Comparison of ENCODE assay signal across 13 cellular contexts in the genomic region with DNA sequence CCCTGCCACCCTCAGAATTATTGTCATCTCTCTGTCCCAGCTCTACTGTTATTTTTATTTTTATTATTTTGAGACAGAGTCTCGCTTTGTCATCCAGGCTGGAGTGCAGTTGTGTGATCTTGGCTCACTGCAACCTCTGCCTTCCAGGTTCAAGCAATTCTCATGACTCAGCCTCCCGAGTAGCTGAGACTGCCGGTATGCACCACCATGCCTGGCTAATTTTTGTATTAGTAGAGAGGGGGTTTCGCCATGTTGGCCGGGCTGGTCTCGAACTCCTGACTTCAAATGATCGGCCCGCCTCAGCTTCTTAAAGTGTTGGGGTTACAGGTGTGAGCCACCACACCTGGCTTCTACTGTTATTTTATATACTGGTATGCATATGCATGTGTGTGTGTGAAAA. TPM values are rescaled to one million over a fixed set of nuclear protein-coding genes. Genes with fewer than 3 reads are reported as not detected.
DNase-seq lines count a peak whose midpoint lies in the region; TF ChIP-seq lines count a peak whose summit lies in the region.
"Had no signal": no experiment of that assay in that cellular context is flagged by ENCODE, and none has a peak within 500 bp of the region (broad histone marks: within the 10 kb centered on the region; RNA-seq: fewer than 3 reads in every experiment).

No MANE protein-coding gene starts in this region.

- H3K23ac ChIP-seq in mesenchymal stem cell (ENCODE audit: low read length in 2 of 2): no peak overlapping the region

- 71 to 74% methylated on average over 8 of the region's 8 CpGs for WGBS in GM23248 (ENCODE audit: low coverage in 1 of 2, low lambda C conversion rate in 2 of 2, missing lambda C conversion rate in 2 of 2), 2 experiments
- 95% methylated on average over 7 of the region's 8 CpGs for WGBS in mesenchymal stem cell

- H3K4me3 ChIP-seq in GM23248 (no peak overlapping the region), brain microvascular endothelial cell (ENCODE audit: low read depth, low read length) (no peak overlapping the region), mesenchymal stem cell (ENCODE audit: insufficient read depth in 1 of 2, low read depth in 1 of 2, low read length in 2 of 2) (no peak overlapping the region), uterus (no peak overlapping the region)

- H2AFZ ChIP-seq in GM23248 (no peak overlapping the region), mesenchymal stem cell (ENCODE audit: low read depth, low read length) (no peak overlapping the region)

- H2BK5ac ChIP-seq in mesenchymal stem cell (ENCODE audit: low read depth, low read length, poor library complexity, severe bottlenecking): no peak overlapping the region

- in situ Hi-C loops in GM23248 (cut with MboI): no loop called here
- in situ Hi-C loops in brain microvascular endothelial cell (cut with HindIII; ENCODE audit: low pct_ligation_motif_present, low sequenced_read_pairs): no loop called here

- peaks cover 40% of the 10 kb centered on the region for H3F3A ChIP-seq in GM23248 (ENCODE audit: insufficient read depth)

- H2BK12ac ChIP-seq in mesenchymal stem cell (ENCODE audit: low read length in 2 of 2): no peak overlapping the region

- H2BK15ac ChIP-seq in mesenchymal stem cell (ENCODE audit: low read depth, poor library complexity, severe bottlenecking): no peak overlapping the region

- H3K18ac ChIP-seq in mesenchymal stem cell (ENCODE audit: low read depth in 1 of 2, low read length in 2 of 2): no peak overlapping the region

- H3K79me1 ChIP-seq in mesenchymal stem cell (replicated peaks; ENCODE audit: low read length, poor library complexity, severe bottlenecking): peaks cover 1% of the 10 kb centered on the region

- H3K36me3 ChIP-seq in GM23248 (ENCODE audit: low read depth): peaks cover 56% of the 10 kb centered on the region
- H3K36me3 ChIP-seq in brain microvascular endothelial cell (replicated peaks): peaks cover 93% of the 10 kb centered on the region
- H3K36me3 ChIP-seq in mesenchymal stem cell (ENCODE audit: control insufficient read depth in 1 of 2, insufficient read depth in 2 of 2, low read depth in 1 of 2, low read length in 2 of 2): peaks cover 82 to 84% of the 10 kb centered on the region in 2 experiments
- H3K36me3 ChIP-seq in uterus: no peaks in the 10 kb centered on the region

- no peaks in the 10 kb centered on the region for H4K20me1 ChIP-seq in GM23248 (ENCODE audit: insufficient read depth)

- H3K9me3 ChIP-seq in GM23248 (ENCODE audit: low read depth) (no peaks in the 10 kb centered on the region), mesenchymal stem cell (ENCODE audit: control insufficient read depth, low read length) (no peaks in the 10 kb centered on the region), uterus (no peaks in the 10 kb centered on the region)

- H3K4me2 ChIP-seq in GM23248 (ENCODE audit: unreplicated experiment): no peak overlapping the region
- no peak overlapping the region for H3K4me2 ChIP-seq in mesenchymal stem cell (ENCODE audit: low read length, poor library complexity, severe bottlenecking)

- TF ChIP-seq CTCF in brain microvascular endothelial cell (IDR thresholded peaks at IDR 0.05; ENCODE audit: low read depth, low read length, missing control alignments) (no peak), uterus (IDR thresholded peaks at IDR 0.05) (no peak)

- no peak overlapping the region for H3K9ac ChIP-seq in GM23248
- peak overlapping the region; percentile 65 for H3K9ac ChIP-seq in mesenchymal stem cell (ENCODE audit: low read length)

- no peak overlapping the region for H2AK5ac ChIP-seq in mesenchymal stem cell (ENCODE audit: low read length, severe bottlenecking)

- no peak overlapping the region for H3K4ac ChIP-seq in mesenchymal stem cell (ENCODE audit: low read depth in 1 of 2, low read length in 2 of 2)

- peak; percentile 28 for DNase-seq in GM23248
- DNase-seq in brain microvascular endothelial cell: peak; percentile 56
- DNase-seq in mesenchymal stem cell: peak; percentile 13
- DNase-seq in uterus: no peak
- no peak for DNase-seq in DMS153 treated with DMSO at 0.1 percent for 48 hours (lab: John Stamatoyannopoulos, UW; ENCODE audit: unreplicated experiment)
- no peak for DNase-seq in NK-92 (lab: John Stamatoyannopoulos, UW; ENCODE audit: unreplicated experiment)
- DNase-seq in activated naive CD4-positive, alpha-beta T cell treated with Interleukin-2 at 50 U/mL for 16 hours: no peak
- DNase-seq: ACHN; CD4-positive, alpha-beta memory T cell; KBM-7; NCI-H1048; NCI-H2107 had no signal

- H4K8ac ChIP-seq in mesenchymal stem cell (ENCODE audit: low read length): no peak overlapping the region

- H3K27me3 ChIP-seq in GM23248 (replicated peaks; ENCODE audit: insufficient read depth): no peaks in the 10 kb centered on the region
- no peaks in the 10 kb centered on the region for H3K27me3 ChIP-seq in brain microvascular endothelial cell (replicated peaks)
- H3K27me3 ChIP-seq in mesenchymal stem cell (ENCODE audit: control insufficient read depth in 1 of 2, insufficient read depth in 1 of 2, low read length in 2 of 2): no peaks in the 10 kb centered on the region
- no peaks in the 10 kb centered on the region for H3K27me3 ChIP-seq in uterus

- no peak overlapping the region for H4K91ac ChIP-seq in mesenchymal stem cell (ENCODE audit: low read length)

- H3K14ac ChIP-seq in mesenchymal stem cell (ENCODE audit: low read length in 2 of 2): no peak overlapping the region

- peaks cover 11% of the 10 kb centered on the region; the same call in 1 of the 2 replicates for H3K79me2 ChIP-seq in GM23248 (ENCODE audit: insufficient read depth)

- no peak overlapping the region for H2BK120ac ChIP-seq in mesenchymal stem cell (ENCODE audit: low read depth, low read length)

- H3K27ac ChIP-seq in GM23248 (peak overlapping the region; percentile 41; the same call in 1 of the 2 replicates), brain microvascular endothelial cell (peak overlapping the region; percentile 57), mesenchymal stem cell (ENCODE audit: low read length, poor library complexity, severe bottlenecking) (no peak overlapping the region), uterus (peak overlapping the region; percentile 91 to 94)

- H3K9me2 ChIP-seq in GM23248 (ENCODE audit: insufficient read depth): no peaks in the 10 kb centered on the region

- peaks cover 8% of the 10 kb centered on the region for H3K4me1 ChIP-seq in GM23248 (ENCODE audit: insufficient read depth)
- H3K4me1 ChIP-seq in mesenchymal stem cell (ENCODE audit: control insufficient read depth, insufficient read depth, low read depth, low read length): peaks cover 9% of the 10 kb centered on the region
- peaks cover 11% of the 10 kb centered on the region in 2 donors for H3K4me1 ChIP-seq in uterus

- intact Hi-C loops in uterus (cut with DNase I; ENCODE audit: low total_unique reads): no loop called here

- TF ChIP-seq POLR2A in uterus (IDR thresholded peaks at IDR 0.05): no peak

RNA-seq across cellular contexts. Expression of gene CALHM2, which starts 11.0 kb away (rescaled TPM):
- 62.6 and 74.3 TPM in 2 replicates for total RNA-seq in GM23248 (2014; rRNA removed; shearing (Covaris generic))
- 78.6 and 80.0 TPM in 2 replicates for polyA plus RNA-seq in GM23248 (2016; fragmentation: Nextera tagmentation; extraction: Ambion mirVana)
- polyA plus RNA-seq in mesenchymal stem cell (2013, experiment 1 of 2): 8.7 TPM
- 8.2 TPM for polyA plus RNA-seq in mesenchymal stem cell (2013, experiment 2 of 2)
- total RNA-seq in uterus: 10 to 100 TPM; 29.7 to 98.7 (median 46.8) TPM

RNA-seq across cellular contexts. Expression of gene CALHM1, which starts 17.5 kb away (rescaled TPM):
- total RNA-seq in GM23248 (2014; rRNA removed; shearing (Covaris generic)): not detected in 2 replicates
- polyA plus RNA-seq in GM23248 (2016; fragmentation: Nextera tagmentation; extraction: Ambion mirVana): 0.08 TPM in 1 of 2 replicates, not detected in the other
- not detected for polyA plus RNA-seq in mesenchymal stem cell (2013, experiment 1 of 2)
- not detected for polyA plus RNA-seq in mesenchymal stem cell (2013, experiment 2 of 2)
- not detected for total RNA-seq in uterus
- total RNA-seq: CD4-positive, alpha-beta memory T cell; Right ventricle myocardium inferior had no signal
- polyA plus RNA-seq: CD4-positive, alpha-beta memory T cell had no signal

RNA-seq across cellular contexts. Expression of gene CALHM3, which starts 37.8 kb away (rescaled TPM):
- not detected in 2 replicates for total RNA-seq in GM23248 (2014; rRNA removed; shearing (Covaris generic))
- not detected in 2 replicates for polyA plus RNA-seq in GM23248 (2016; fragmentation: Nextera tagmentation; extraction: Ambion mirVana)
- not detected for polyA plus RNA-seq in mesenchymal stem cell (2013, experiment 1 of 2)
- polyA plus RNA-seq in mesenchymal stem cell (2013, experiment 2 of 2): not detected
- total RNA-seq in uterus: not detected
- total RNA-seq: CD4-positive, alpha-beta memory T cell; Right ventricle myocardium inferior had no signal
- polyA plus RNA-seq: CD4-positive, alpha-beta memory T cell had no signal

RNA-seq across cellular contexts. Expression of gene PDCD11, which starts 44.8 kb away (rescaled TPM):
- 25.2 and 26.6 TPM in 2 replicates for total RNA-seq in GM23248 (2014; rRNA removed; shearing (Covaris generic))
- 16.0 and 17.5 TPM in 2 replicates for polyA plus RNA-seq in GM23248 (2016; fragmentation: Nextera tagmentation; extraction: Ambion mirVana)
- polyA plus RNA-seq in mesenchymal stem cell (2013, experiment 1 of 2): 10.6 TPM
- polyA plus RNA-seq in mesenchymal stem cell (2013, experiment 2 of 2): 10.0 TPM
- total RNA-seq in uterus: 10 to 100 TPM in 2 of 4 donors, 1 to 10 TPM in 2; 7.4 to 39.0 (median 22.2) TPM

RNA-seq across cellular contexts. Expression of gene ATP5MK, which starts 44.9 kb away (rescaled TPM):
- 197 and 259 TPM in 2 replicates for total RNA-seq in GM23248 (2014; rRNA removed; shearing (Covaris generic))
- 566 and 592 TPM in 2 replicates for polyA plus RNA-seq in GM23248 (2016; fragmentation: Nextera tagmentation; extraction: Ambion mirVana)
- polyA plus RNA-seq in mesenchymal stem cell (2013, experiment 1 of 2): 1,004 TPM
- polyA plus RNA-seq in mesenchymal stem cell (2013, experiment 2 of 2): 995 TPM
- total RNA-seq in uterus: 100 to 1,000 TPM in 3 of 4 donors, 10 to 100 TPM in 1; 74.1 to 379 (median 185) TPM

Comparison
In these comparisons a context has a peak if more than half of its experiments do, and no peak if none do; other contexts are left out.
1. DNase-seq: peak in GM23248 (single experiment), brain microvascular endothelial cell (single experiment) and mesenchymal stem cell (single experiment); none in uterus (0 of 2), DMS153 treated with DMSO at 0.1 percent for 48 hours (single experiment), NK-92 (single experiment) and activated naive CD4-positive, alpha-beta T cell treated with Interleukin-2 at 50 U/mL for 16 hours (single experiment).